In the genomic region with DNA sequence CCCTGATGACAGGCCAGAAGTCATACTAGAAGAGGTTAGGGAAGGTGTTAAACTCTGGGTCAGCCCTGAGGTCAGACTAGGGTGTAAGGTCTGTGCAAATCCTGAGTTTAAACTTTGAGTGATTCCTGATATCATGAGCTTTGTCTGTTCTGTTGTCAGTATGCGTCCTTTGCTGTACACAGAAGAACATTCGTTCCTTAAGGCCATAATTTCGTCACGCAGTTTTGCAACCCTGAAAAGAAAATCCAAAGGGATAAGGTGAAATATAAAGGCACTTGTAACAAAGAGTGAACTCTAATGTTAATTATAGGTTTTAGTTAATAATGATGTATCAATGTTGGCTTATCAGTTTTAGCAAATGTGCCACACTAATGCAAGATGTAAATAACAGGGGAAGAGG, we compare ENCODE assay signal across 23 cellular contexts.
"Had no signal": no experiment of that assay in that cellular context is flagged by ENCODE, and none has a peak within 500 bp of the region (broad histone marks: within the 10 kb centered on the region; RNA-seq: fewer than 3 reads in every experiment).

No MANE protein-coding gene starts in this region.

- H3K9me3 Mint-ChIP-seq: activated B cell treated with CpG ODN at 0.5 μM for 24 hours; activated CD4-positive, alpha-beta memory T cell treated with anti-CD3 and anti-CD28 coated beads for 36 hours; activated naive CD8-positive, alpha-beta T cell treated with anti-CD3 and anti-CD28 coated beads, Interleukin-2, amount 10 ng/mL, durations not matched to agents 7 days and 5 days; activated T-helper 17 cell treated with anti-CD3 and anti-CD28 coated beads, Interleukin-2, amount 50 U/mL, for 72 hours; brain; central memory CD8-positive, alpha-beta T cell; natural killer cell; T-helper 2 cell treated with Interferon-gamma antibody and Interleukin-4, amounts not matched to agents 5 μg/mL and 100 μg/mL, for 36 hours had no signal

- ATAC-seq: activated T-helper 17 cell treated with anti-CD3 and anti-CD28 coated beads, Interleukin-2, amount 50 U/mL, for 72 hours; lower lobe of right lung; natural killer cell had no signal

- H3K27me3 Mint-ChIP-seq: activated B cell treated with CpG ODN at 0.5 μM for 24 hours; brain; central memory CD8-positive, alpha-beta T cell had no signal

- DNase-seq: activated B cell treated with CpG ODN at 0.5 μM for 24 hours; activated CD4-positive, alpha-beta memory T cell treated with anti-CD3 and anti-CD28 coated beads for 36 hours; activated CD4-positive, alpha-beta T cell treated with anti-CD3 and anti-CD28 coated beads for 4 hours; activated naive CD4-positive, alpha-beta T cell treated with Interleukin-2 at 50 U/mL for 16 hours; activated naive CD8-positive, alpha-beta T cell treated with anti-CD3 and anti-CD28 coated beads, Interleukin-2, amount 10 ng/mL, durations not matched to agents 7 days and 5 days; activated T-cell treated with anti-CD3 and anti-CD28 coated beads, Interleukin-2, amount 50 U/mL, for 1 hour; anterior cingulate cortex; colonic mucosa; foreskin fibroblast; hippocampal formation; islet precursor cell; lower lobe of right lung; natural killer cell; nucleus accumbens; posterior cingulate gyrus; retina; stimulated activated naive CD4-positive, alpha-beta T cell treated with Interleukin-2 at 50 U/mL for 16 hours; uterus had no signal

- H3K4me1 Mint-ChIP-seq: activated B cell treated with CpG ODN at 0.5 μM for 24 hours; activated naive CD8-positive, alpha-beta T cell treated with anti-CD3 and anti-CD28 coated beads, Interleukin-2, amount 10 ng/mL, durations not matched to agents 7 days and 5 days; activated T-helper 17 cell treated with anti-CD3 and anti-CD28 coated beads, Interleukin-2, amount 50 U/mL, for 72 hours; central memory CD8-positive, alpha-beta T cell; natural killer cell had no signal

- H3K4me1 ChIP-seq: colonic mucosa, lower lobe of right lung, uterus had no signal

- H3K27ac Mint-ChIP-seq: activated B cell treated with CpG ODN at 0.5 μM for 24 hours; activated CD4-positive, alpha-beta memory T cell treated with anti-CD3 and anti-CD28 coated beads for 36 hours; activated naive CD8-positive, alpha-beta T cell treated with anti-CD3 and anti-CD28 coated beads, Interleukin-2, amount 10 ng/mL, durations not matched to agents 7 days and 5 days; activated T-helper 17 cell treated with anti-CD3 and anti-CD28 coated beads, Interleukin-2, amount 50 U/mL, for 72 hours; brain; natural killer cell; T-helper 2 cell treated with Interferon-gamma antibody and Interleukin-4, amounts not matched to agents 5 μg/mL and 100 μg/mL, for 36 hours had no signal

- H3K4me3 Mint-ChIP-seq: activated B cell treated with CpG ODN at 0.5 μM for 24 hours; activated CD4-positive, alpha-beta memory T cell treated with anti-CD3 and anti-CD28 coated beads for 36 hours; activated naive CD8-positive, alpha-beta T cell treated with anti-CD3 and anti-CD28 coated beads, Interleukin-2, amount 10 ng/mL, durations not matched to agents 7 days and 5 days; activated T-helper 17 cell treated with anti-CD3 and anti-CD28 coated beads, Interleukin-2, amount 50 U/mL, for 72 hours; brain; central memory CD8-positive, alpha-beta T cell; natural killer cell; T-helper 2 cell treated with Interferon-gamma antibody and Interleukin-4, amounts not matched to agents 5 μg/mL and 100 μg/mL, for 36 hours had no signal

- H3K4me3 ChIP-seq: colonic mucosa, lower lobe of right lung, tibial nerve, uterus had no signal

- H3K36me3 Mint-ChIP-seq: activated CD4-positive, alpha-beta memory T cell treated with anti-CD3 and anti-CD28 coated beads for 36 hours; activated naive CD8-positive, alpha-beta T cell treated with anti-CD3 and anti-CD28 coated beads, Interleukin-2, amount 10 ng/mL, durations not matched to agents 7 days and 5 days; natural killer cell had no signal

- H3K9me3 ChIP-seq: colonic mucosa, lower lobe of right lung, tibial nerve, uterus had no signal

- H3K36me3 ChIP-seq: colonic mucosa, uterus had no signal

- H3K27me3 ChIP-seq: colonic mucosa, tibial nerve, uterus had no signal

- H3K27ac ChIP-seq: colonic mucosa, lower lobe of right lung, uterus had no signal
